ENCODE assay signal across 8 cellular contexts in the genomic region with DNA sequence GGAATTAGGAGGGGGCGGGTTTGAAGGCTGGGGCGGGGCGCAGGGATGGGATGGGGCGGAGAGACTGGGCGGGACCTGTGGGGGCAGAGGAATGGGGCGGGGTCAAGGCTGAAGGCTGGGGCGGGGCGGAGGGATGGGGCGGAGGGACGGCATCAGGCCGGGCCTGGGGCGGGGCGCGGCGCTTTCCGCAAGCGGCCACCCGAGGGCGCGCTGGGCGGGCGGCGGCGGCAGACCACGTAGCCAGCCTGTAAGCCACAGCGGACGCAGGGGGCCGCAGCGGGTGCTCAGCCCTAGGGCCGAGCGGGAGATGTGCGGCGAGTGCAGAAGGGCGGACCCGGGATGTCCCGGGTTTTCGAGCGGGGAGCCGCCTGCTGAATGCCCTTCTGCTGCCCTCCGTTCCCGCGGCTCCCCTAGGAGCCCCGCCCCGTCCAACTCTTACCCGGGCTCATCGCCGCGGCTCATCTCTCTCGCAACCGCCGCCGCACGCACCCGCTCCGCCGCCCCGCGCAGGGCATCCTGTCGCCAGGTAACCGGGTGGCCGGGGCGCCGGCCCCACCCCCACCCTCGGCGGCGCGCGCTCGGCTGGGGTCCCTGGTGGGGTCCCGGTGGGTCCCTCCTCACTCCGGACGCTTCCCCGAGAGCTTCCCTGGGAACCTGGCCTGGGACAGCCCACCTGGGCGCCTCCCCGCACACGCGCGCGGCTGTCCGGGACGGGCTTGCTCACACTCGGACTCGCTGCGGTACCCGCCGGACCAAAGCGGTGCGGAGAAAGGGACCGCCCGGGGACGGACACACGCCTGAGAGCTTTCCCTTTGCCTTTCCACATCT.
DNase-seq lines count a peak whose midpoint lies in the region; ATAC-seq lines count a peak whose summit lies in the region.

TSS of gene CCDC110 (minus strand) at position 499 of the 828 bp plus-strand sequence. CDS start at position 449, 50 bp downstream.

- H3K27me3 ChIP-seq in NT2/D1 (ENCODE audit: insufficient read depth, insufficient read length) (peaks cover 28% of the 10 kb centered on the region), mucosa of rectum (ENCODE audit: control insufficient read depth in 2 of 2, insufficient read depth in 2 of 2, low read length in 2 of 2) (peaks cover 0 to 7% of the 10 kb centered on the region in 2 donors)

- DNase-seq in COLO668 (lab: John Stamatoyannopoulos, UW; ENCODE audit: unreplicated experiment) (peak; percentile 95), HK-2 (ENCODE audit: unreplicated experiment) (peak; percentile 92), NT2/D1 (ENCODE audit: low read depth, low spot score) (peak; percentile 87), activated T-cell treated with anti-CD3 and anti-CD28 coated beads for 24 hours (ENCODE audit: low read depth) (peak; percentile 84), epithelial cell of prostate (ENCODE audit: low read depth, low spot score) (peak; percentile 75)
- DNase-seq in stimulated activated CD8-positive, alpha-beta memory T cell treated with anti-CD3 and anti-CD28 coated beads, Interleukin-4, amount 100 ng/mL, for 24 hours (ENCODE audit: low read depth): peak; percentile 80

- H3K36me3 ChIP-seq in NT2/D1 (ENCODE audit: insufficient read depth, insufficient read length, low read length) (no peaks in the 10 kb centered on the region), mucosa of rectum (ENCODE audit: control insufficient read depth in 2 of 2, insufficient read depth in 2 of 2, low read length in 2 of 2) (no peaks in the 10 kb centered on the region)

- ATAC-seq in GM19463 (IDR thresholded peaks at IDR 0.05; ENCODE audit: unreplicated experiment): peak; percentile 89

- H3K9ac ChIP-seq in NT2/D1 (ENCODE audit: insufficient read length, low read depth): peak within 1 kb of the TSS; percentile 61
- peak within 1 kb of the TSS; percentile 52 to 78 for H3K9ac ChIP-seq in mucosa of rectum (ENCODE audit: low read depth in 1 of 2, low read length in 2 of 2)

- peak within 1 kb of the TSS; percentile 64 for H3K4me3 ChIP-seq in NT2/D1 (ENCODE audit: insufficient read length, low read depth)
- peak within 1 kb of the TSS; percentile 85 to 90 for H3K4me3 ChIP-seq in mucosa of rectum (ENCODE audit: low read length in 2 of 2)

- H3K27ac ChIP-seq in epithelial cell of prostate (no peak within 1 kb of the TSS), mucosa of rectum (ENCODE audit: low read depth in 2 of 2, low read length in 2 of 2) (peak within 1 kb of the TSS; percentile 54 to 63)

- H3K4me1 ChIP-seq in NT2/D1 (ENCODE audit: insufficient read depth, insufficient read length): peaks cover 2% of the 10 kb centered on the region
- peaks cover 11 to 12% of the 10 kb centered on the region in 2 donors for H3K4me1 ChIP-seq in mucosa of rectum (ENCODE audit: control insufficient read depth in 2 of 2, insufficient read depth in 2 of 2, low read length in 2 of 2)

- H3K9me3 ChIP-seq in NT2/D1 (ENCODE audit: insufficient read depth, low read length): no peaks in the 10 kb centered on the region
- H3K9me3 ChIP-seq in mucosa of rectum (ENCODE audit: control insufficient read depth in 2 of 2, low read length in 2 of 2): no peaks in the 10 kb centered on the region
